Comparison of ENCODE assay signal across 8 cellular contexts in the genomic region with DNA sequence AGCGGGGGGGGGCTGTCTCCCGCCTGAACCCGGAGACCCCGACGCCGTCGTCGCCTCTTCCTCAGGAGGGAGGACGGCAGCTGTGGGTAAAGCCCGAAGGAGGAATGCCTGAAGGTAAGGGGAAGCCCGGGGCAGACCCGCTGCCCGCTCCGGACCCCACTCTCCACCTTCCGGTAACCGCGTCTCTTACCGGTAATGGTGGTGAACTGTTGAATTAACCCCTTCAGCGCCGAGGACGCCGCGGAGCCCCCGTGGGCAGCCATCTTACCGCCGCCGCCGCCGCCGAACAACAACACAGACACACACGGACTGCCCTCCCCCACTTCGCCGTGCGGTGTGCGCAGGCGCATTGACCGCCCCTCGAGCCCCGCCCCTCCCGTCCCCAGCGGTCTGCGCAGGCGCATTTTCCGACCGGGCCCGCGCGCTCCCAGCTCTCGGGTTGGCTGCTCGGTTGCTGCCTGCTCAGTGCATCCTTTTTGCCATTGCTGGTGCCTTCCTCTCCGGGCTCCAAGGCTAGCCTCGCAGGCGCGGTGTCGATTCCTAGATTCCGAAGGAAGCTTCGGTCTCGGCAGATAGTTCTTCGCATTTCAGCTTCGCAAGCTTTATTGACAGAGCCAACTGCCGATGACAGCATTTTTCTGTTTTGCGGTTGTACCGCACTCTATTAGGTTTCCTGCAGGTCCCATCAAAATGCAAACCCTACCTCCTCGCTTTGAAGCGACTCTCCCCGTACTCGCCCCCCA. TPM values are rescaled to one million over a fixed set of nuclear protein-coding genes. Genes with fewer than 3 reads are reported as not detected.
DNase-seq lines count a peak whose midpoint lies in the region; ATAC-seq, FAIRE-seq and TF ChIP-seq lines count a peak whose summit lies in the region.

A gene with protein sequence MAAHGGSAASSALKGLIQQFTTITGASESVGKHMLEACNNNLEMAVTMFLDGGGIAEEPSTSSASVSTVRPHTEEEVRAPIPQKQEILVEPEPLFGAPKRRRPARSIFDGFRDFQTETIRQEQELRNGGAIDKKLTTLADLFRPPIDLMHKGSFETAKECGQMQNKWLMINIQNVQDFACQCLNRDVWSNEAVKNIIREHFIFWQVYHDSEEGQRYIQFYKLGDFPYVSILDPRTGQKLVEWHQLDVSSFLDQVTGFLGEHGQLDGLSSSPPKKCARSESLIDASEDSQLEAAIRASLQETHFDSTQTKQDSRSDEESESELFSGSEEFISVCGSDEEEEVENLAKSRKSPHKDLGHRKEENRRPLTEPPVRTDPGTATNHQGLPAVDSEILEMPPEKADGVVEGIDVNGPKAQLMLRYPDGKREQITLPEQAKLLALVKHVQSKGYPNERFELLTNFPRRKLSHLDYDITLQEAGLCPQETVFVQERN (minus strand): TSS at position 291 of the 743 bp plus-strand sequence. CDS start 28 bp downstream, at position 263.

- TF ChIP-seq CTCF in CD14-positive monocyte (IDR thresholded peaks at IDR 0.05), result no peak
- no peak for TF ChIP-seq CTCF in HepG2 (CRISPR knock-in tag; IDR thresholded peaks at IDR 0.05)

- no peak for TF ChIP-seq RAD21 in HepG2 (CRISPR knock-in tag; IDR thresholded peaks at IDR 0.05)

- H3K36me3 Mint-ChIP-seq in CD14-positive monocyte, result peaks cover 6 to 13% of the 10 kb centered on the region in 2 donors

- no peak for FAIRE-seq in HepG2 (lab: Jason Lieb, UNC)

- peak within 1 kb of the TSS; percentile 76 to 95 (median 88) for H3K27ac Mint-ChIP-seq in CD14-positive monocyte

- intact Hi-C loops in CD14-positive monocyte (cut with micrococcal nuclease), result loop anchor here in 1 of 2 donors (5.0 kb wide), 1 partner anchor 70 kb away; a partner anchor contains a TSS
- intact Hi-C loops in HepG2 (cut with micrococcal nuclease; ENCODE audit: unreplicated experiment), result no loop called here

- POLR2A ChIA-PET in HepG2 (lab: Yijun Ruan, JAX), result interaction anchor here (0.6 to 1.1 kb wide), 11 partner anchors 8 to 504 kb away, joined by 3 to 10 read pairs (median 4); a partner anchor contains a TSS

- peaks cover 3 to 7% of the 10 kb centered on the region in 2 experiments; a peak in 3 of 5 replicates for H3K36me3 ChIP-seq in HepG2 (replicated peaks in 1 of 2; ENCODE audit: control insufficient read depth in 1 of 2, insufficient read depth in 2 of 2, low read length in 2 of 2)

- peak; percentile 63 to 81 for TF ChIP-seq POLR2A in HepG2 (IDR thresholded peaks at IDR 0.05; ENCODE audit: insufficient read depth in 1 of 2, low read depth in 2 of 2, low read length in 2 of 2)

- in situ Hi-C loops in HepG2 (cut with HindIII; ENCODE audit: extremely low pct_ligation_motif_present, low pct_unique_long_range_greater_than_20kb), result loop anchor here (10.0 kb wide), 1 partner anchor 188 kb away; no protein-coding TSS in a partner anchor

- TF ChIP-seq EP300 in HepG2 (IDR thresholded peaks at IDR 0.05; ENCODE audit: low read depth in 2 of 2, low read length in 2 of 2) (no peak), HepG2 (CRISPR knock-in tag; IDR thresholded peaks at IDR 0.05; ENCODE audit: borderline replicate concordance) (no peak)

- peaks cover 6% of the 10 kb centered on the region; the same call in 1 of the 2 replicates for H4K20me1 ChIP-seq in HepG2 (ENCODE audit: insufficient read depth, low read length)

- CTCF ChIA-PET in HepG2 (lab: Yijun Ruan, JAX; ENCODE audit: low intra/inter-chr PET ratio, low total read pairs), result no interaction called here

- no TSS peak for BruUV-seq in HepG2 (replicated peaks; lab: Mats Ljungman, UMichigan)

- peaks cover 0 to 2% (median 1%) of the 10 kb centered on the region in 3 donors for H3K27me3 Mint-ChIP-seq in CD14-positive monocyte (ENCODE audit: low read depth in 3 of 3)

- peak within 1 kb of the TSS; percentile 87 to 97 (median 90) for H3K4me3 ChIP-seq in HepG2 (replicated peaks in 1 of 3; ENCODE audit: insufficient read depth in 1 of 3, low read depth in 2 of 3, low read length in 3 of 3)

- H3K4me2 ChIP-seq in HepG2 (ENCODE audit: low read depth, low read length), result peak within 1 kb of the TSS; percentile 87

- peak within 1 kb of the TSS; percentile 88 for H2AFZ ChIP-seq in HepG2 (ENCODE audit: low read length)

- H3K4me3 Mint-ChIP-seq in CD14-positive monocyte, result peak within 1 kb of the TSS; percentile 94 to 98

- H3K4me1 Mint-ChIP-seq in CD14-positive monocyte, result peaks cover 23% of the 10 kb centered on the region

- peak within 1 kb of the TSS; percentile 82 for H3K9ac ChIP-seq in HepG2 (ENCODE audit: insufficient read depth, low read depth, low read length)

- H3K27me3 ChIP-seq in HepG2 (ENCODE audit: control insufficient read depth in 1 of 2, insufficient read depth in 2 of 2, low read length in 2 of 2), result no peaks in the 10 kb centered on the region; a peak in 1 of 5 replicates

- no peaks in the 10 kb centered on the region for H3K9me3 Mint-ChIP-seq in CD14-positive monocyte

- WGBS in HepG2 (ENCODE audit: low lambda C conversion rate), result 0% methylated on average over 15 of the region's 67 CpGs

- ATAC-seq in GM19397 (IDR thresholded peaks at IDR 0.05; ENCODE audit: unreplicated experiment) (peak; percentile 87), HG03571 (IDR thresholded peaks at IDR 0.05; ENCODE audit: unreplicated experiment) (peak; percentile 81), HepG2 (peak; percentile 94)

- DNase-seq in CD14-positive monocyte (ENCODE audit: low spot score) (peak; percentile 95), NCI-H82 (lab: John Stamatoyannopoulos, UW) (peak; percentile 98), dermis microvascular lymphatic vessel endothelial cell (ENCODE audit: low read depth in 2 of 2) (peak; percentile 77 to 95), HepG2 (ENCODE audit: low spot score) (peak; percentile 84)
- peak; percentile 95 to 96 for DNase-seq in activated CD4-positive, alpha-beta T cell treated with anti-CD3 and anti-CD28 coated beads, Interleukin-2, amount 50 U/mL, for 48 hours
- DNase-seq in stimulated activated CD4-positive, alpha-beta T cell treated with anti-CD3 and anti-CD28 coated beads, Interleukin-2, amount 100 ng/mL, for 48 hours, result peak; percentile 98 to 99

- H3K9me3 ChIP-seq in HepG2 (ENCODE audit: low read length), result no peaks in the 10 kb centered on the region

- peaks cover 48% of the 10 kb centered on the region for H3K79me2 ChIP-seq in HepG2 (ENCODE audit: insufficient read depth, low read length)

- peaks cover 23% of the 10 kb centered on the region for H3K4me1 ChIP-seq in HepG2 (ENCODE audit: insufficient read depth, low read length)

- peak within 1 kb of the TSS; percentile 75 for H3K27ac ChIP-seq in HepG2 (ENCODE audit: extremely low read length, insufficient read depth, low read length)

TF ChIP-seq in HepG2, 621 proteins besides CTCF, POLR2A, EP300 and RAD21 (continues in another document):
- TF ChIP-seq ESRRA (CRISPR knock-in tag; IDR thresholded peaks at IDR 0.05; ENCODE audit: low read depth), result 0 out of 2 replicates have a peak, but pooled peaks have one; percentile 27
- TF ChIP-seq, protein P1, sequence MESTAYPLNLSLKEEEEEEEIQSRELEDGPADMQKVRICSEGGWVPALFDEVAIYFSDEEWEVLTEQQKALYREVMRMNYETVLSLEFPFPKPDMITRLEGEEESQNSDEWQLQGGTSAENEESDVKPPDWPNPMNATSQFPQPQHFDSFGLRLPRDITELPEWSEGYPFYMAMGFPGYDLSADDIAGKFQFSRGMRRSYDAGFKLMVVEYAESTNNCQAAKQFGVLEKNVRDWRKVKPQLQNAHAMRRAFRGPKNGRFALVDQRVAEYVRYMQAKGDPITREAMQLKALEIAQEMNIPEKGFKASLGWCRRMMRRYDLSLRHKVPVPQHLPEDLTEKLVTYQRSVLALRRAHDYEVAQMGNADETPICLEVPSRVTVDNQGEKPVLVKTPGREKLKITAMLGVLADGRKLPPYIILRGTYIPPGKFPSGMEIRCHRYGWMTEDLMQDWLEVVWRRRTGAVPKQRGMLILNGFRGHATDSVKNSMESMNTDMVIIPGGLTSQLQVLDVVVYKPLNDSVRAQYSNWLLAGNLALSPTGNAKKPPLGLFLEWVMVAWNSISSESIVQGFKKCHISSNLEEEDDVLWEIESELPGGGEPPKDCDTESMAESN (CRISPR knock-in tag; conservative IDR thresholded peaks at IDR 0.05), result 0 out of 2 replicates have a peak, but pooled peaks have one; percentile 60
- no peak for TF ChIP-seq NONO (IDR thresholded peaks at IDR 0.05)
- 0 out of 2 replicates have a peak, but pooled peaks have one; percentile 18 for TF ChIP-seq NONO (CRISPR knock-in tag; conservative IDR thresholded peaks at IDR 0.05)
- TF ChIP-seq REPIN1 (CRISPR knock-in tag; IDR thresholded peaks at IDR 0.05; ENCODE audit: borderline replicate concordance, low read depth), result 0 out of 2 replicates have a peak, but pooled peaks have one; percentile 16
- peak; percentile 78 for TF ChIP-seq ZBTB7B (CRISPR knock-in tag; IDR thresholded peaks at IDR 0.05)
- no peak; the same call in 1 of the 2 replicates for TF ChIP-seq MTF2 (CRISPR knock-in tag; IDR thresholded peaks at IDR 0.05; ENCODE audit: borderline replicate concordance)

RNA-seq across cellular contexts. Expression of the gene that starts here (rescaled TPM):
- polyA plus RNA-seq in CD14-positive monocyte (10 to 100 TPM; 13.6 to 15.8 TPM), HepG2 (2011; rRNA removed) (11.6 and 15.9 TPM in 2 replicates)
- total RNA-seq in dermis microvascular lymphatic vessel endothelial cell (17.1 and 18.2 TPM in 2 replicates), HepG2 (2016; rRNA removed; fragmentation: Illumina TruSeq; extraction: Trizol) (12.5 and 21.5 TPM in 2 replicates)
- total RNA-seq in HepG2 (2016; cell fraction: cytosol; rRNA removed; fragmentation: Illumina TruSeq; extraction: Trizol; ENCODE audit: low read depth), result 7.9 and 8.5 TPM in 2 replicates
- 12.0 and 17.6 TPM in 2 replicates for total RNA-seq in HepG2 (2016; cell fraction: insoluble cytoplasmic fraction; rRNA removed; fragmentation: Illumina TruSeq; extraction: Trizol)
- total RNA-seq in HepG2 (2016; cell fraction: membrane; rRNA removed; fragmentation: Illumina TruSeq; extraction: Trizol), result 4.6 and 6.2 TPM in 2 replicates
- 11.4 and 12.5 TPM in 2 replicates for total RNA-seq in HepG2 (2016; cell fraction: nucleus; rRNA removed; fragmentation: Illumina TruSeq; extraction: Trizol)
- 8.8 and 13.7 TPM in 2 replicates for polyA plus RNA-seq in HepG2 (2011; cell fraction: cytosol; rRNA removed)
- polyA plus RNA-seq in HepG2 (2011; cell fraction: nucleus; rRNA removed), result 9.3 and 13.8 TPM in 2 replicates
- polyA plus RNA-seq in HepG2 (2012), result 16.8 and 19.2 TPM in 2 replicates
- 0.50 and 0.54 TPM in 2 replicates for polyA plus RNA-seq in HepG2 (2016; cell fraction: cytosol; fragmentation: Illumina TruSeq; extraction: Trizol; ENCODE audit: low read depth)
- 11.0 and 11.2 TPM in 2 replicates for polyA plus RNA-seq in HepG2 (2016; cell fraction: insoluble cytoplasmic fraction; fragmentation: Illumina TruSeq; extraction: Trizol; ENCODE audit: low read depth)
- polyA plus RNA-seq in HepG2 (2016; cell fraction: membrane; fragmentation: Illumina TruSeq; extraction: Trizol; ENCODE audit: low read depth), result 1.5 and 1.6 TPM in 2 replicates
- polyA plus RNA-seq in HepG2 (2016; cell fraction: nucleus; fragmentation: Illumina TruSeq; extraction: Trizol; ENCODE audit: insufficient read depth, low read depth), result 12.3 and 12.4 TPM in 2 replicates
- polyA minus RNA-seq in HepG2 (2011; rRNA and poly(A)+ RNA removed; ENCODE audit: low replicate concordance), result 16.5 and 28.7 TPM in 2 replicates
- 15.9 and 19.5 TPM in 2 replicates for polyA minus RNA-seq in HepG2 (2011; cell fraction: cytosol; rRNA and poly(A)+ RNA removed)
- 26.9 and 28.8 TPM in 2 replicates for polyA minus RNA-seq in HepG2 (2011; cell fraction: nucleus; rRNA and poly(A)+ RNA removed)

Comparison
In these comparisons a context has a peak if more than half of its experiments do, and no peak if none do; other contexts are left out.
1. Peak in every context shown above with its lines: DNase-seq, ATAC-seq, H3K4me3 ChIP-seq and H3K27ac ChIP-seq.